ENCODE assay signal across 8 cellular contexts in the genomic region with DNA sequence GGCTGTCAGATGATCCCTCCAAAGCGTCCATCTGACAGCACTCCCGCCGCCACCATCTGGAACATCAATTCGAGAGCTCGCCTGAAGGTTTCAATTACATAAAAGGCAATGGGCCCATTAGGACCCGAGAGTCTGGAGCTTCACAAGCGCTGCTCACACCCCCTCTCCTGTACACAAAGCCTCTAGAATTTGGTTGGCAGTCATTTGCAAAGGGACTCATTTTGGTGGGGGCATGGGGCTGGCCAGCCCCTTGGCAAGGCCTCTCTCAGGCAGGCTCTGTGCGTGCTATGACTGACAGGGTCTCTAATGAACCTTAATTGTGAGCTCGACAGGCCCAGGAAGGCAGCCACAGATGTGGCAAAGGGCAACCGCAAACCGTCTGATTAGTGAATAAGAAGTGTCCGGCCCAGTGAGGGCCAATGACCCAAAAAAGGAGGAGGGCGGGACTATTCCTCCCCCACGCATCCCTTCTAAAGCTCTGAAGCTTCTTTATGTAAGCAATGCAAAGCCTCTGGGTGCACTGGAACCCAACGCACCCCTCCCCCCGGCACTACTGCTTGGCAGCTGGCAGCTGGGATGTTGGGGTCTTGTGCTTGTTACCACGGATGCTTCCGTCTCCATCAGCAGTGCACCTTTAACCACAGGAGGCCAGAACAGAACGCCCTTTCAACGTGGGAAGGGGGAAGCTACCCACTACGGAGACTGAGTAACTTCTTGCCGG.
DNase-seq lines count a peak whose midpoint lies in the region; ATAC-seq and TF ChIP-seq lines count a peak whose summit lies in the region.

No MANE protein-coding gene starts in this region.

- TF ChIP-seq CTCF in AG10803 (conservative IDR thresholded peaks at IDR 0.05; ENCODE audit: low read length), result no peak
- no peak for TF ChIP-seq CTCF in mucosa of descending colon (IDR thresholded peaks at IDR 0.05)
- no peak for TF ChIP-seq CTCF in GM13976 (IDR thresholded peaks at IDR 0.05; ENCODE audit: borderline replicate concordance, control extremely low read depth, extremely low read depth, insufficient read depth, missing control alignments)

- in situ Hi-C loops in GM13976 (cut with MboI; ENCODE audit: low sequenced_read_pairs, unreplicated experiment), result no loop called here

- no peaks in the 10 kb centered on the region for H3K36me3 ChIP-seq in mucosa of descending colon (ENCODE audit: low read depth)

- intact Hi-C loops in mucosa of descending colon (cut with DNase I, micrococcal nuclease), result no loop called here

- DNase-seq in AG10803 (ENCODE audit: low read depth) (peak; percentile 66), NCI-H1436 (lab: John Stamatoyannopoulos, UW) (peak; percentile 54), amygdala (lab: John Stamatoyannopoulos, UW) (peak in 37 of 56 donors; percentile 15 to 78 (median 43)), mucosa of descending colon (no peak), kidney tubule cell (ENCODE audit: low spot score) (no peak), GM13976 (ENCODE audit: low spot score) (no peak)

- H3K9me3 ChIP-seq in mucosa of descending colon, result no peaks in the 10 kb centered on the region

- H3K4me3 ChIP-seq in AG10803 (ENCODE audit: low read length) (no peak overlapping the region), mucosa of descending colon (no peak overlapping the region)

- ATAC-seq in mucosa of descending colon, result peak; percentile 20
- ATAC-seq in HG03196 (IDR thresholded peaks at IDR 0.05; ENCODE audit: unreplicated experiment), result no peak
- ATAC-seq in GM21723 (IDR thresholded peaks at IDR 0.05; ENCODE audit: unreplicated experiment), result no peak

- peaks cover 10% of the 10 kb centered on the region for H3K4me1 ChIP-seq in mucosa of descending colon (ENCODE audit: low read depth)

Comparison
In these comparisons a context has a peak if more than half of its experiments do, and no peak if none do; other contexts are left out.
1. DNase-seq: peak in AG10803 (single experiment), NCI-H1436 (single experiment) and amygdala (37 of 56); none in mucosa of descending colon (0 of 3), kidney tubule cell (single experiment) and GM13976 (single experiment).